7 cellular contexts compared by ENCODE assay signal in genomic region chr19:44071824-44072542, GRCh38.
A peak's percentile ranks its signal among the peaks of the same experiment; 100 is the strongest.
DNase-seq lines count a peak whose midpoint lies in the region; ATAC-seq lines count a peak whose summit lies in the region.

TSS of gene ZNF284 (plus strand) at chr19:44072159. CDS start at chr19:44076390, 4,231 bp downstream.

- H3K27ac Mint-ChIP-seq in central memory CD8-positive, alpha-beta T cell (ENCODE audit: low read depth) = peak within 1 kb of the TSS; percentile 82

- DNase-seq in NCI-H2171 treated with DMSO at 0.1 percent for 48 hours (lab: John Stamatoyannopoulos, UW) (peak; percentile 95), islet precursor cell (peak; percentile 95)
- DNase-seq in activated CD4-positive, CD25-positive, alpha-beta regulatory T cell treated with anti-CD3 and anti-CD28 coated beads, Interleukin-2, amount 50 U/mL, for 16 hours (ENCODE audit: low read depth, low spot score) = peak; percentile 62
- DNase-seq in central memory CD8-positive, alpha-beta T cell (ENCODE audit: low spot score in 2 of 2) = peak; percentile 41 to 71
- DNase-seq in stimulated activated CD4-positive, alpha-beta T cell treated with anti-CD3 and anti-CD28 coated beads, Interleukin-12 subunit alpha, Interleukin-12 subunit beta, amount 100 ng/mL, for 24 hours (ENCODE audit: low read depth in 2 of 2) = peak; percentile 74

- H3K36me3 Mint-ChIP-seq in central memory CD8-positive, alpha-beta T cell (ENCODE audit: insufficient read depth) = peaks cover 7% of the 10 kb centered on the region

- peaks cover 11% of the 10 kb centered on the region for H3K9me3 Mint-ChIP-seq in central memory CD8-positive, alpha-beta T cell

- ATAC-seq in GM18508 (IDR thresholded peaks at IDR 0.05; ENCODE audit: insufficient read depth, unreplicated experiment) (peak; percentile 84), HG03039 (IDR thresholded peaks at IDR 0.05; ENCODE audit: unreplicated experiment) (peak; percentile 85)
- ATAC-seq in central memory CD8-positive, alpha-beta T cell (replicated peaks; ENCODE audit: extremely low read depth, poor library complexity, severe bottlenecking) = peak; percentile 99

- H3K4me1 Mint-ChIP-seq in central memory CD8-positive, alpha-beta T cell = peaks cover 28% of the 10 kb centered on the region

- H3K27me3 Mint-ChIP-seq in central memory CD8-positive, alpha-beta T cell = no peaks in the 10 kb centered on the region

- peak within 1 kb of the TSS; percentile 88 for H3K4me3 Mint-ChIP-seq in central memory CD8-positive, alpha-beta T cell

Comparison
In these comparisons a context has a peak if more than half of its experiments do, and no peak if none do; other contexts are left out.
1. Peak in every context shown above with its lines: DNase-seq and ATAC-seq.